10 cellular contexts compared by ENCODE assay signal in the genomic region with DNA sequence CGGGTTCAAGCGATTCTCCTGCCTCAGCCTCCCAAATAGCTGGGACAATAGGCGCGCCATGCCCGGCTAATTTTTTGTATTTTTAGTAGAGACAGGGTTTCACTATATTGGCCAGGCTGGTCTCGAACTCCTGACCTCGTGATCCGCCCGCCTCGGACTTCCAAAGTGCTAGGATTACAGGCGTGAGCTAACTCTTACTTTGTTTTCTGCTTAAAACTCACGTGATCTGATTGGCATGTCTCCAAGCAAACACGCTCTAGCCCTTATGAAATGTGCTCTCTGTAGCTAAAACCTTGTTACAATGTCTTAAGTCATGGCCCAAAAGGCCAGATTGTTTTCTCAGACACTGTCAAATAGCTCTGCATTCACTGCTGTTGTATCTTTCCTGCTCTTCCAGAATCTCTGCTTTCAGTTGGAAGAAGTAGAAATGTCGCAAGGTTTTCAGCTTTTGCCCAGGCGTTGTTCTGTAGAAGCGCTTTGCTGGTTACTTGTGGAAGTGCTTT. TPM values are rescaled to one million over a fixed set of nuclear protein-coding genes. Genes with fewer than 3 reads are reported as not detected.
DNase-seq lines count a peak whose midpoint lies in the region; ATAC-seq and TF ChIP-seq lines count a peak whose summit lies in the region.
"Had no signal": no experiment of that assay in that cellular context is flagged by ENCODE, and none has a peak within 500 bp of the region (broad histone marks: within the 10 kb centered on the region; RNA-seq: fewer than 3 reads in every experiment).

No MANE protein-coding gene starts in this region.

- DNase-seq in dermis blood vessel endothelial cell: peak; percentile 4
- no peak for DNase-seq in naive thymus-derived CD8-positive, alpha-beta T cell
- no peak for DNase-seq in endothelial cell (ENCODE audit: low spot score)
- DNase-seq: GDM1, NCI-H146 had no signal

- H3K4me3 Mint-ChIP-seq in IgD-negative memory B cell: peak overlapping the region; percentile 77 to 88 (median 83)
- peak overlapping the region; percentile 45 to 89 (median 80) for H3K4me3 Mint-ChIP-seq in naive thymus-derived CD8-positive, alpha-beta T cell
- H3K4me3 Mint-ChIP-seq in endothelial cell (ENCODE audit: unreplicated experiment): no peak overlapping the region

- H3K36me3 ChIP-seq in ACC112 (ENCODE audit: insufficient read depth, low read length): no peaks in the 10 kb centered on the region

- H3K27me3 Mint-ChIP-seq in IgD-negative memory B cell (no peaks in the 10 kb centered on the region), endothelial cell (ENCODE audit: unreplicated experiment) (peaks cover 2% of the 10 kb centered on the region)
- no peaks in the 10 kb centered on the region for H3K27me3 Mint-ChIP-seq in naive thymus-derived CD8-positive, alpha-beta T cell

- peak overlapping the region; percentile 87 for H3K4me3 ChIP-seq in ACC112 (ENCODE audit: low read depth, low read length)

- no peaks in the 10 kb centered on the region for H3K4me1 ChIP-seq in ACC112 (ENCODE audit: control insufficient read depth, insufficient read depth, low read length, unreplicated experiment)

- H3K27ac ChIP-seq in ACC112 (ENCODE audit: low read depth, low read length): no peak overlapping the region

- no peak for TF ChIP-seq CTCF in endothelial cell (IDR thresholded peaks at IDR 0.05; ENCODE audit: unreplicated experiment)

- H3K36me3 Mint-ChIP-seq in IgD-negative memory B cell: no peaks in the 10 kb centered on the region
- H3K36me3 Mint-ChIP-seq in naive thymus-derived CD8-positive, alpha-beta T cell: no peaks in the 10 kb centered on the region
- peaks cover 4% of the 10 kb centered on the region for H3K36me3 Mint-ChIP-seq in endothelial cell (ENCODE audit: low read depth, unreplicated experiment)

- POLR2A ChIA-PET in naive thymus-derived CD8-positive, alpha-beta T cell (lab: Charles Lee): interaction anchor here (1.3 to 3.5 kb wide), 5 partner anchors 36 to 113 kb away, joined by 3 to 44 read pairs (median 10); partner anchors contain the start of gene OGT

- H3K27ac Mint-ChIP-seq in IgD-negative memory B cell (no peak overlapping the region), endothelial cell (ENCODE audit: unreplicated experiment) (no peak overlapping the region)
- H3K27ac Mint-ChIP-seq in naive thymus-derived CD8-positive, alpha-beta T cell: peak overlapping the region in 4 of 10 donors; percentile 8 to 83 (median 25)

- H2AFZ ChIP-seq in ACC112 (ENCODE audit: low read length, unreplicated experiment): no peak overlapping the region

- H3K4me1 Mint-ChIP-seq in IgD-negative memory B cell (peaks cover 2 to 8% (median 6%) of the 10 kb centered on the region in 3 donors), endothelial cell (ENCODE audit: unreplicated experiment) (peaks cover 11% of the 10 kb centered on the region)
- H3K4me1 Mint-ChIP-seq in naive thymus-derived CD8-positive, alpha-beta T cell: peaks cover 7 to 22% (median 11%) of the 10 kb centered on the region in 4 donors

- H3K9me3 Mint-ChIP-seq in IgD-negative memory B cell (peaks cover 0 to 1% (median 0%) of the 10 kb centered on the region in 3 donors), endothelial cell (ENCODE audit: unreplicated experiment) (no peaks in the 10 kb centered on the region)
- peaks cover 0 to 2% (median 0%) of the 10 kb centered on the region in 9 donors for H3K9me3 Mint-ChIP-seq in naive thymus-derived CD8-positive, alpha-beta T cell

- no peaks in the 10 kb centered on the region for H3K79me2 ChIP-seq in ACC112 (ENCODE audit: control insufficient read depth, insufficient read depth, low read length, unreplicated experiment)

- no peak for ATAC-seq in naive thymus-derived CD8-positive, alpha-beta T cell
- ATAC-seq in GM18517 (IDR thresholded peaks at IDR 0.05; ENCODE audit: unreplicated experiment) (no peak), HG03196 (IDR thresholded peaks at IDR 0.05; ENCODE audit: unreplicated experiment) (no peak), SK-N-SH treated with all-trans-retinoic acid at 6 μM for 48 hours (no peak)

- no peaks in the 10 kb centered on the region for H3K27me3 ChIP-seq in ACC112 (ENCODE audit: insufficient read depth, low read length)

TF ChIP-seq in SK-N-SH treated with all-trans-retinoic acid at 6 μM for 48 hours, 23 proteins besides CTCF, POLR2A, EP300 and RAD21:
- TF ChIP-seq RARB (CRISPR knock-in tag; IDR thresholded peaks at IDR 0.05) (no peak), GLIS3 (CRISPR knock-in tag; IDR thresholded peaks at IDR 0.05) (no peak), ESRRG (CRISPR knock-in tag; IDR thresholded peaks at IDR 0.05) (no peak), POU6F1 (CRISPR knock-in tag; IDR thresholded peaks at IDR 0.05; ENCODE audit: borderline replicate concordance, low read depth) (no peak), ARNTL (CRISPR knock-in tag; IDR thresholded peaks at IDR 0.05; ENCODE audit: borderline replicate concordance, low read depth) (no peak), TSHZ2 (CRISPR knock-in tag; IDR thresholded peaks at IDR 0.05) (no peak), ZC3H10 (CRISPR knock-in tag; IDR thresholded peaks at IDR 0.05) (no peak), BACH2 (CRISPR knock-in tag; IDR thresholded peaks at IDR 0.05; ENCODE audit: borderline replicate concordance) (no peak), TOX (CRISPR knock-in tag; IDR thresholded peaks at IDR 0.05; ENCODE audit: borderline replicate concordance) (no peak), ISL1 (CRISPR knock-in tag; IDR thresholded peaks at IDR 0.05) (no peak), PPARA (CRISPR knock-in tag; IDR thresholded peaks at IDR 0.05; ENCODE audit: borderline replicate concordance) (no peak)
- TF ChIP-seq, protein P1, sequence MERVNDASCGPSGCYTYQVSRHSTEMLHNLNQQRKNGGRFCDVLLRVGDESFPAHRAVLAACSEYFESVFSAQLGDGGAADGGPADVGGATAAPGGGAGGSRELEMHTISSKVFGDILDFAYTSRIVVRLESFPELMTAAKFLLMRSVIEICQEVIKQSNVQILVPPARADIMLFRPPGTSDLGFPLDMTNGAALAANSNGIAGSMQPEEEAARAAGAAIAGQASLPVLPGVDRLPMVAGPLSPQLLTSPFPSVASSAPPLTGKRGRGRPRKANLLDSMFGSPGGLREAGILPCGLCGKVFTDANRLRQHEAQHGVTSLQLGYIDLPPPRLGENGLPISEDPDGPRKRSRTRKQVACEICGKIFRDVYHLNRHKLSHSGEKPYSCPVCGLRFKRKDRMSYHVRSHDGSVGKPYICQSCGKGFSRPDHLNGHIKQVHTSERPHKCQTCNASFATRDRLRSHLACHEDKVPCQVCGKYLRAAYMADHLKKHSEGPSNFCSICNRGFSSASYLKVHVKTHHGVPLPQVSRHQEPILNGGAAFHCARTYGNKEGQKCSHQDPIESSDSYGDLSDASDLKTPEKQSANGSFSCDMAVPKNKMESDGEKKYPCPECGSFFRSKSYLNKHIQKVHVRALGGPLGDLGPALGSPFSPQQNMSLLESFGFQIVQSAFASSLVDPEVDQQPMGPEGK (CRISPR knock-in tag; IDR thresholded peaks at IDR 0.05; ENCODE audit: borderline replicate concordance): no peak
TF ChIP-seq in SK-N-SH treated with all-trans-retinoic acid at 6 μM for 48 hours: peak in this region for 0.

RNA-seq across cellular contexts. Expression of gene OGT, which starts 39.7 kb away (rescaled TPM):
- 34.1 TPM for polyA plus RNA-seq in IgD-negative memory B cell
- 92.8 and 149 TPM in 2 replicates for total RNA-seq in dermis blood vessel endothelial cell
- total RNA-seq in naive thymus-derived CD8-positive, alpha-beta T cell: 100 to 1,000 TPM; 636 to 675 TPM
- polyA plus RNA-seq in naive thymus-derived CD8-positive, alpha-beta T cell: 10 to 100 TPM; 29.7 to 32.7 (median 31.3) TPM
- total RNA-seq in endothelial cell (ENCODE audit: unreplicated experiment): 139 TPM
